ENCODE assay signal across 1 cellular context in the genomic region with DNA sequence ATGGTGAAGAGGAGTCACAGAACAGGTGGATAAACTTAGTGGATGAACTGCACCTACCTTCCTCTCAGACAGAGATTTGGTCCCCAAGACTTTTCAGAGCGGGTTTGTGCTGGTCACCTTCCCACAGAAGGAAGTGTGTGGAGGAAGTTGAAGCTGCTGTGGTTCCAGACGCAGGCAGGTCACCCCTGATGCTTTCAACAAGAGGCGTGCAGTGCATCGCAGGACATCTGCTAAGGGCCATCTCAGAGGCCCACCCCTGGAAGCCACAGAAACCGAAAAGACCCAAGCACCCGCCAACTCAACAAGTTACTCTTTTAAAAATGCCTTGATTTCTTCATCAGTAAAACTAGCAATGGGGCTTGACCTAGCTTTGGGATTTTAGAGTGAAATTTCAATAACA.
TF ChIP-seq lines count a peak whose summit lies in the region.

No MANE protein-coding gene starts in this region.

TF ChIP-seq in WTC11, 78 proteins besides CTCF, POLR2A, EP300 and RAD21 (continued from another document):
- TF ChIP-seq ZNF317 (CRISPR knock-in tag; IDR thresholded peaks at IDR 0.05; ENCODE audit: borderline replicate concordance, low read depth), result no peak
- TF ChIP-seq TP53 (CRISPR knock-in tag; IDR thresholded peaks at IDR 0.05), result no peak
- TF ChIP-seq ZNF512 (CRISPR knock-in tag; IDR thresholded peaks at IDR 0.05; ENCODE audit: borderline replicate concordance), result no peak
- TF ChIP-seq, protein P1, sequence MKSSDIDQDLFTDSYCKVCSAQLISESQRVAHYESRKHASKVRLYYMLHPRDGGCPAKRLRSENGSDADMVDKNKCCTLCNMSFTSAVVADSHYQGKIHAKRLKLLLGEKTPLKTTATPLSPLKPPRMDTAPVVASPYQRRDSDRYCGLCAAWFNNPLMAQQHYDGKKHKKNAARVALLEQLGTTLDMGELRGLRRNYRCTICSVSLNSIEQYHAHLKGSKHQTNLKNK (CRISPR knock-in tag; IDR thresholded peaks at IDR 0.05), result no peak
- TF ChIP-seq, protein P2, sequence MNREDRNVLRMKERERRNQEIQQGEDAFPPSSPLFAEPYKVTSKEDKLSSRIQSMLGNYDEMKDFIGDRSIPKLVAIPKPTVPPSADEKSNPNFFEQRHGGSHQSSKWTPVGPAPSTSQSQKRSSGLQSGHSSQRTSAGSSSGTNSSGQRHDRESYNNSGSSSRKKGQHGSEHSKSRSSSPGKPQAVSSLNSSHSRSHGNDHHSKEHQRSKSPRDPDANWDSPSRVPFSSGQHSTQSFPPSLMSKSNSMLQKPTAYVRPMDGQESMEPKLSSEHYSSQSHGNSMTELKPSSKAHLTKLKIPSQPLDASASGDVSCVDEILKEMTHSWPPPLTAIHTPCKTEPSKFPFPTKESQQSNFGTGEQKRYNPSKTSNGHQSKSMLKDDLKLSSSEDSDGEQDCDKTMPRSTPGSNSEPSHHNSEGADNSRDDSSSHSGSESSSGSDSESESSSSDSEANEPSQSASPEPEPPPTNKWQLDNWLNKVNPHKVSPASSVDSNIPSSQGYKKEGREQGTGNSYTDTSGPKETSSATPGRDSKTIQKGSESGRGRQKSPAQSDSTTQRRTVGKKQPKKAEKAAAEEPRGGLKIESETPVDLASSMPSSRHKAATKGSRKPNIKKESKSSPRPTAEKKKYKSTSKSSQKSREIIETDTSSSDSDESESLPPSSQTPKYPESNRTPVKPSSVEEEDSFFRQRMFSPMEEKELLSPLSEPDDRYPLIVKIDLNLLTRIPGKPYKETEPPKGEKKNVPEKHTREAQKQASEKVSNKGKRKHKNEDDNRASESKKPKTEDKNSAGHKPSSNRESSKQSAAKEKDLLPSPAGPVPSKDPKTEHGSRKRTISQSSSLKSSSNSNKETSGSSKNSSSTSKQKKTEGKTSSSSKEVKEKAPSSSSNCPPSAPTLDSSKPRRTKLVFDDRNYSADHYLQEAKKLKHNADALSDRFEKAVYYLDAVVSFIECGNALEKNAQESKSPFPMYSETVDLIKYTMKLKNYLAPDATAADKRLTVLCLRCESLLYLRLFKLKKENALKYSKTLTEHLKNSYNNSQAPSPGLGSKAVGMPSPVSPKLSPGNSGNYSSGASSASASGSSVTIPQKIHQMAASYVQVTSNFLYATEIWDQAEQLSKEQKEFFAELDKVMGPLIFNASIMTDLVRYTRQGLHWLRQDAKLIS (CRISPR knock-in tag; IDR thresholded peaks at IDR 0.05; ENCODE audit: borderline replicate concordance), result no peak
- TF ChIP-seq, protein P3, sequence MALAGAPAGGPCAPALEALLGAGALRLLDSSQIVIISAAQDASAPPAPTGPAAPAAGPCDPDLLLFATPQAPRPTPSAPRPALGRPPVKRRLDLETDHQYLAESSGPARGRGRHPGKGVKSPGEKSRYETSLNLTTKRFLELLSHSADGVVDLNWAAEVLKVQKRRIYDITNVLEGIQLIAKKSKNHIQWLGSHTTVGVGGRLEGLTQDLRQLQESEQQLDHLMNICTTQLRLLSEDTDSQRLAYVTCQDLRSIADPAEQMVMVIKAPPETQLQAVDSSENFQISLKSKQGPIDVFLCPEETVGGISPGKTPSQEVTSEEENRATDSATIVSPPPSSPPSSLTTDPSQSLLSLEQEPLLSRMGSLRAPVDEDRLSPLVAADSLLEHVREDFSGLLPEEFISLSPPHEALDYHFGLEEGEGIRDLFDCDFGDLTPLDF (CRISPR knock-in tag; IDR thresholded peaks at IDR 0.05), result no peak
- TF ChIP-seq JAZF1 (CRISPR knock-in tag; IDR thresholded peaks at IDR 0.05), result no peak
TF ChIP-seq in WTC11: peak in this region for 0.
